Comparison of ENCODE assay signal across 29 cellular contexts in the genomic region with DNA sequence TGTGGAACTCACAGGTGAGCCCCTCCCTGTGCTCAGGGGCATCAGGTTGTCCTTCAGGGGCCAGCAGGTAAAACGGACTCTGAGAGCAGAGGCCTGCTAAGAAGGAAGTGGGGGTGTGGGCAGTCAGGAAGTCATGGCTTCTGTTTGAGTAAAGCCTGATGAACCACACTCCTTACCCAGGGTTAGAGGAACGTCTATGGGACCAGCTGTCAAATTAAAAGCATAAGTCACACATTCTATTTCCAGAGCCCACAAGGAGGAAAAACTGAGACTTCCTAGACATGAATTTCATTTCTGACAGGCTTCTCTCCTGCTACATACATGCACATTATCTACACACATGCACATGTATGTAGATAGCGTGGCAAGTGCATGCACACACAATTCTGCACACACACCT.
"Had no signal": no experiment of that assay in that cellular context is flagged by ENCODE, and none has a peak within 500 bp of the region (broad histone marks: within the 10 kb centered on the region; RNA-seq: fewer than 3 reads in every experiment).

No MANE protein-coding gene starts in this region.

- H3K4me1 ChIP-seq: breast epithelium, esophagus muscularis mucosa, foreskin keratinocyte, parathyroid adenoma, psoas muscle, suprapubic skin had no signal

- H3K36me3 ChIP-seq: breast epithelium, esophagus muscularis mucosa, heart right ventricle, sigmoid colon, stomach, suprapubic skin, tibial artery had no signal

- H3K27ac ChIP-seq: breast epithelium, esophagus muscularis mucosa, foreskin keratinocyte, heart right ventricle, parathyroid adenoma, psoas muscle, sigmoid colon, stomach, suprapubic skin, tibial artery had no signal

- H3K27me3 Mint-ChIP-seq: activated CD4-positive, alpha-beta T cell treated with anti-CD3 and anti-CD28 coated beads, Interleukin-2, amount 10 ng/mL, durations not matched to agents 24 days and 14 days; activated naive CD4-positive, alpha-beta T cell treated with anti-CD3 and anti-CD28 coated beads, Interleukin-2, amount 10 ng/mL, durations not matched to agents 7 days and 5 days had no signal

- H3K36me3 Mint-ChIP-seq: activated CD4-positive, alpha-beta memory T cell treated with anti-CD3 and anti-CD28 coated beads for 36 hours; activated naive CD4-positive, alpha-beta T cell treated with anti-CD3 and anti-CD28 coated beads, Interleukin-2, amount 10 ng/mL, durations not matched to agents 7 days and 5 days; stimulated activated memory B cell treated with anti-CD40 and anti-IgM and Interleukin-4, amounts not matched to agents 10 μg/mL and 1 μg/mL and 100 μg/mL, for 72 hours had no signal

- H3K9ac ChIP-seq: parathyroid adenoma had no signal

- H3K4me3 Mint-ChIP-seq: activated CD4-positive, alpha-beta memory T cell treated with anti-CD3 and anti-CD28 coated beads for 36 hours; activated CD4-positive, alpha-beta T cell treated with anti-CD3 and anti-CD28 coated beads, Interleukin-2, amount 10 ng/mL, durations not matched to agents 24 days and 14 days; activated naive CD4-positive, alpha-beta T cell treated with anti-CD3 and anti-CD28 coated beads, Interleukin-2, amount 10 ng/mL, durations not matched to agents 7 days and 5 days; central memory CD8-positive, alpha-beta T cell; mesothelial cell of epicardium; naive thymus-derived CD4-positive, alpha-beta T cell; stimulated activated memory B cell treated with anti-CD40 and anti-IgM and Interleukin-4, amounts not matched to agents 10 μg/mL and 1 μg/mL and 100 μg/mL, for 72 hours; T-helper 2 cell treated with Interferon-gamma antibody and Interleukin-4, amounts not matched to agents 5 μg/mL and 100 μg/mL, for 36 hours had no signal

- H3K4me2 ChIP-seq: smooth muscle cell had no signal

- H3K9me3 ChIP-seq: breast epithelium, esophagus muscularis mucosa, heart right ventricle, psoas muscle, sigmoid colon, stomach, suprapubic skin, tibial artery had no signal

- H3K4me1 Mint-ChIP-seq: central memory CD8-positive, alpha-beta T cell had no signal

- H3K9me3 Mint-ChIP-seq: activated CD4-positive, alpha-beta memory T cell treated with anti-CD3 and anti-CD28 coated beads for 36 hours; activated CD4-positive, alpha-beta T cell treated with anti-CD3 and anti-CD28 coated beads, Interleukin-2, amount 10 ng/mL, durations not matched to agents 24 days and 14 days; central memory CD8-positive, alpha-beta T cell; T-helper 2 cell treated with Interferon-gamma antibody and Interleukin-4, amounts not matched to agents 5 μg/mL and 100 μg/mL, for 36 hours had no signal

- ATAC-seq: foreskin keratinocyte; heart right ventricle; naive thymus-derived CD4-positive, alpha-beta T cell; psoas muscle; stimulated activated memory B cell treated with anti-CD40 and anti-IgM and Interleukin-4, amounts not matched to agents 10 μg/mL and 1 μg/mL and 100 μg/mL, for 72 hours had no signal

- H3K27ac Mint-ChIP-seq: activated CD4-positive, alpha-beta memory T cell treated with anti-CD3 and anti-CD28 coated beads for 36 hours; activated CD4-positive, alpha-beta T cell treated with anti-CD3 and anti-CD28 coated beads, Interleukin-2, amount 10 ng/mL, durations not matched to agents 24 days and 14 days; activated naive CD4-positive, alpha-beta T cell treated with anti-CD3 and anti-CD28 coated beads, Interleukin-2, amount 10 ng/mL, durations not matched to agents 7 days and 5 days; mesothelial cell of epicardium; naive thymus-derived CD4-positive, alpha-beta T cell; stimulated activated memory B cell treated with anti-CD40 and anti-IgM and Interleukin-4, amounts not matched to agents 10 μg/mL and 1 μg/mL and 100 μg/mL, for 72 hours; T-helper 2 cell treated with Interferon-gamma antibody and Interleukin-4, amounts not matched to agents 5 μg/mL and 100 μg/mL, for 36 hours had no signal

- DNase-seq: activated CD4-positive, alpha-beta memory T cell treated with anti-CD3 and anti-CD28 coated beads for 36 hours; activated CD4-positive, alpha-beta T cell treated with anti-CD3 and anti-CD28 coated beads, Interleukin-2, amount 10 ng/mL, durations not matched to agents 24 days and 14 days; activated CD8-positive, alpha-beta memory T cell treated with anti-CD3 and anti-CD28 coated beads, Interleukin-2, amount 50 U/mL, for 4 hours; activated gamma-delta T cell; activated naive CD4-positive, alpha-beta T cell treated with anti-CD3 and anti-CD28 coated beads, Interleukin-2, amount 10 ng/mL, durations not matched to agents 7 days and 5 days; activated T-cell treated with anti-CD3 and anti-CD28 coated beads, Interleukin-2, amount 50 U/mL, for 1 hour; amygdala; dermis blood vessel endothelial cell; effector CD4-positive, alpha-beta T cell; foreskin keratinocyte; heart right ventricle; naive thymus-derived CD4-positive, alpha-beta T cell; occipital lobe; psoas muscle; sigmoid colon; stimulated activated CD4-positive, alpha-beta T cell treated with anti-CD3 and anti-CD28 coated beads, Interleukin-1b, Interleukin-23, amount 100 ng/mL, for 48 hours; stimulated activated CD4-positive, alpha-beta T cell treated with anti-CD3 and anti-CD28 coated beads, Interleukin-4, amount 100 ng/mL, for 4 hours; stimulated activated CD8-positive, alpha-beta memory T cell treated with anti-CD3 and anti-CD28 coated beads, Interleukin-4, amount 100 ng/mL, for 48 hours; stomach; tibial artery had no signal

- H3K27me3 ChIP-seq: breast epithelium, esophagus muscularis mucosa, foreskin keratinocyte, heart right ventricle, sigmoid colon, stomach, tibial artery had no signal

- H3K4me3 ChIP-seq: breast epithelium, esophagus muscularis mucosa, heart right ventricle, psoas muscle, sigmoid colon, smooth muscle cell, stomach, suprapubic skin, tibial artery had no signal
